In the genomic region with DNA sequence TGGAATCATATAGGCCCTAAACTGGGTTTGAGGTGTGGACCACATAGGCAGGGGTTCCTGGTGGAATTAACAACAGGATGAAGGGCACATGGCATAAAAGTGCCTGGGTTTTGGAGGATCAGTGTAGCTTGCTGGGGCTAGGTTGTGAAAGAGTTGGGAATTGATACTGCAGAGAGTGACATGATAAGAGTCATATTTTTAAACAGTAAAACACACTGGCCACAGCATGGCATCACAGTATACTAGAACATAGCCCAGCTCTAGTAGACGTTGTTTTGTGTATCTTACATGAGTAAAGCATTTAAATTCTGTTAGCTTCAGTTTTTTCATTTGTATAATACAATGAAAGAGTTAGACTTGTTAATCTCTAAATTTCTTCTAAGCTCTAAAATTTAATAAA, we compare ENCODE assay signal across 35 cellular contexts.
"Had no signal": no experiment of that assay in that cellular context is flagged by ENCODE, and none has a peak within 500 bp of the region (broad histone marks: within the 10 kb centered on the region; RNA-seq: fewer than 3 reads in every experiment).

No MANE protein-coding gene starts in this region.

- H3K4me1 ChIP-seq: adrenal gland, body of pancreas had no signal

- ATAC-seq: activated CD8-positive, alpha-beta T cell treated with anti-CD3 and anti-CD28 coated beads for 36 hours; activated naive CD4-positive, alpha-beta T cell treated with anti-CD3 and anti-CD28 coated beads, Interleukin-2, amount 50 U/mL, for 72 hours; activated T-cell treated with anti-CD3 and anti-CD28 coated beads, Interleukin-2, amount 50 U/mL, for 4 hours; activated T-cell treated with anti-CD3 and anti-CD28 coated beads, Interleukin-2, amount 50 U/mL, for 72 hours; activated T-helper 17 cell treated with anti-CD3 and anti-CD28 coated beads, Interleukin-2, amount 50 U/mL, for 72 hours; body of pancreas had no signal

- H3K9me3 Mint-ChIP-seq: activated B cell treated with CpG ODN at 0.5 μM for 24 hours; activated CD4-positive, alpha-beta memory T cell treated with anti-CD3 and anti-CD28 coated beads for 36 hours; activated CD8-positive, alpha-beta T cell treated with anti-CD3 and anti-CD28 coated beads for 36 hours; activated naive CD4-positive, alpha-beta T cell treated with anti-CD3 and anti-CD28 coated beads for 36 hours; activated naive CD4-positive, alpha-beta T cell treated with anti-CD3 and anti-CD28 coated beads, Interleukin-2, amount 50 U/mL, for 72 hours; activated naive CD8-positive, alpha-beta T cell treated with anti-CD3 and anti-CD28 coated beads for 36 hours; activated T-cell treated with anti-CD3 and anti-CD28 coated beads, Interleukin-2, amount 50 U/mL, for 4 hours; activated T-cell treated with anti-CD3 and anti-CD28 coated beads, Interleukin-2, amount 50 U/mL, for 72 hours; activated T-helper 1 cell treated with anti-CD3 and anti-CD28 coated beads, Interleukin-12 subunit alpha, Interleukin-12 subunit beta, Interleukin-2, Interleukin-4 antibody, amounts not matched to agents 30 ng/mL and 10 ng/mL and 1 ng/mL, durations not matched to agents 14 hours and 24 hours and 36 hours; activated T-helper 17 cell treated with anti-CD3 and anti-CD28 coated beads, Interleukin-2, amount 50 U/mL, for 72 hours; central memory CD8-positive, alpha-beta T cell; T-helper 1 cell treated with Interleukin-12 subunit alpha and Interleukin-12 subunit beta and Interleukin-4 antibody, amounts not matched to agents 30 μg/mL and 1 μg/mL, for 36 hours; T-helper 2 cell treated with Interferon-gamma antibody and Interleukin-4, amounts not matched to agents 5 μg/mL and 100 μg/mL, for 36 hours had no signal

- H3K4me3 ChIP-seq: adrenal gland, body of pancreas, cardiac muscle cell had no signal

- H3K4me3 Mint-ChIP-seq: activated B cell treated with CpG ODN at 0.5 μM for 24 hours; activated CD4-positive, alpha-beta memory T cell treated with anti-CD3 and anti-CD28 coated beads for 36 hours; activated CD8-positive, alpha-beta T cell treated with anti-CD3 and anti-CD28 coated beads for 36 hours; activated naive CD4-positive, alpha-beta T cell treated with anti-CD3 and anti-CD28 coated beads for 36 hours; activated naive CD8-positive, alpha-beta T cell treated with anti-CD3 and anti-CD28 coated beads for 36 hours; activated T-cell treated with anti-CD3 and anti-CD28 coated beads, Interleukin-2, amount 50 U/mL, for 4 hours; activated T-cell treated with anti-CD3 and anti-CD28 coated beads, Interleukin-2, amount 50 U/mL, for 72 hours; activated T-helper 1 cell treated with anti-CD3 and anti-CD28 coated beads, Interleukin-12 subunit alpha, Interleukin-12 subunit beta, Interleukin-2, Interleukin-4 antibody, amounts not matched to agents 30 ng/mL and 10 ng/mL and 1 ng/mL, durations not matched to agents 14 hours and 24 hours and 36 hours; activated T-helper 17 cell treated with anti-CD3 and anti-CD28 coated beads, Interleukin-2, amount 50 U/mL, for 72 hours; central memory CD8-positive, alpha-beta T cell; T-helper 1 cell treated with Interleukin-12 subunit alpha and Interleukin-12 subunit beta and Interleukin-4 antibody, amounts not matched to agents 30 μg/mL and 1 μg/mL, for 36 hours; T-helper 2 cell treated with Interferon-gamma antibody and Interleukin-4, amounts not matched to agents 5 μg/mL and 100 μg/mL, for 36 hours had no signal

- DNase-seq: activated B cell treated with CpG ODN at 0.5 μM for 24 hours; activated CD4-positive, alpha-beta memory T cell treated with anti-CD3 and anti-CD28 coated beads for 36 hours; activated CD4-positive, alpha-beta T cell treated with anti-CD3 and anti-CD28 coated beads for 4 hours; activated CD4-positive, alpha-beta T cell treated with anti-CD3 and anti-CD28 coated beads, Interleukin-2, amount 50 U/mL, for 1 hour; activated CD4-positive, alpha-beta T cell treated with anti-CD3 and anti-CD28 coated beads, Interleukin-2, amount 50 U/mL, for 4 hours; activated CD4-positive, CD25-positive, alpha-beta regulatory T cell treated with anti-CD3 and anti-CD28 coated beads, Interleukin-2, amount 50 U/mL, for 72 hours; activated CD8-positive, alpha-beta T cell treated with anti-CD3 and anti-CD28 coated beads for 36 hours; activated effector memory CD4-positive, alpha-beta T cell treated with anti-CD3 and anti-CD28 coated beads, Interleukin-2, amount 50 U/mL, for 16 hours; activated gamma-delta T cell treated with Interleukin-2 at 50 U/mL for 16 hours; activated naive CD4-positive, alpha-beta T cell; activated naive CD4-positive, alpha-beta T cell treated with anti-CD3 and anti-CD28 coated beads for 36 hours; activated naive CD4-positive, alpha-beta T cell treated with anti-CD3 and anti-CD28 coated beads, Interleukin-2, amount 50 U/mL, for 16 hours; activated naive CD8-positive, alpha-beta T cell treated with anti-CD3 and anti-CD28 coated beads for 36 hours; activated T-cell treated with anti-CD3 and anti-CD28 coated beads for 4 hours; activated T-cell treated with anti-CD3 and anti-CD28 coated beads, Interleukin-2, amount 50 U/mL, for 1 hour; activated T-cell treated with anti-CD3 and anti-CD28 coated beads, Interleukin-2, amount 50 U/mL, for 4 hours; activated T-cell treated with anti-CD3 and anti-CD28 coated beads, Interleukin-2, amount 50 U/mL, for 72 hours; adrenal gland; amniotic stem cell; aorta; body of pancreas; brain microvascular endothelial cell; caudate nucleus; cerebellar nuclear complex; SW 1271; T-helper 1 cell; T-helper 9 cell had no signal

- H3K27ac ChIP-seq: adrenal gland, body of pancreas, brain microvascular endothelial cell, cardiac muscle cell, VCaP had no signal

- H3K27ac Mint-ChIP-seq: activated B cell treated with CpG ODN at 0.5 μM for 24 hours; activated CD4-positive, alpha-beta memory T cell treated with anti-CD3 and anti-CD28 coated beads for 36 hours; activated CD8-positive, alpha-beta T cell treated with anti-CD3 and anti-CD28 coated beads for 36 hours; activated naive CD4-positive, alpha-beta T cell treated with anti-CD3 and anti-CD28 coated beads for 36 hours; activated naive CD4-positive, alpha-beta T cell treated with anti-CD3 and anti-CD28 coated beads, Interleukin-2, amount 50 U/mL, for 72 hours; activated naive CD8-positive, alpha-beta T cell treated with anti-CD3 and anti-CD28 coated beads for 36 hours; activated T-cell treated with anti-CD3 and anti-CD28 coated beads, Interleukin-2, amount 50 U/mL, for 72 hours; activated T-helper 1 cell treated with anti-CD3 and anti-CD28 coated beads, Interleukin-12 subunit alpha, Interleukin-12 subunit beta, Interleukin-2, Interleukin-4 antibody, amounts not matched to agents 30 ng/mL and 10 ng/mL and 1 ng/mL, durations not matched to agents 14 hours and 24 hours and 36 hours; activated T-helper 17 cell treated with anti-CD3 and anti-CD28 coated beads, Interleukin-2, amount 50 U/mL, for 72 hours; T-helper 1 cell treated with Interleukin-12 subunit alpha and Interleukin-12 subunit beta and Interleukin-4 antibody, amounts not matched to agents 30 μg/mL and 1 μg/mL, for 36 hours had no signal

- H3K27me3 Mint-ChIP-seq: activated B cell treated with CpG ODN at 0.5 μM for 24 hours; activated CD4-positive, alpha-beta memory T cell treated with anti-CD3 and anti-CD28 coated beads for 36 hours; activated CD8-positive, alpha-beta T cell treated with anti-CD3 and anti-CD28 coated beads for 36 hours; activated naive CD8-positive, alpha-beta T cell treated with anti-CD3 and anti-CD28 coated beads for 36 hours; activated T-helper 17 cell treated with anti-CD3 and anti-CD28 coated beads, Interleukin-2, amount 50 U/mL, for 72 hours; central memory CD8-positive, alpha-beta T cell had no signal

- H3K27me3 ChIP-seq: adrenal gland, body of pancreas, brain microvascular endothelial cell, cardiac muscle cell had no signal

- H3K9me3 ChIP-seq: adrenal gland, body of pancreas had no signal
